13 cellular contexts compared by ENCODE assay signal in the genomic region with DNA sequence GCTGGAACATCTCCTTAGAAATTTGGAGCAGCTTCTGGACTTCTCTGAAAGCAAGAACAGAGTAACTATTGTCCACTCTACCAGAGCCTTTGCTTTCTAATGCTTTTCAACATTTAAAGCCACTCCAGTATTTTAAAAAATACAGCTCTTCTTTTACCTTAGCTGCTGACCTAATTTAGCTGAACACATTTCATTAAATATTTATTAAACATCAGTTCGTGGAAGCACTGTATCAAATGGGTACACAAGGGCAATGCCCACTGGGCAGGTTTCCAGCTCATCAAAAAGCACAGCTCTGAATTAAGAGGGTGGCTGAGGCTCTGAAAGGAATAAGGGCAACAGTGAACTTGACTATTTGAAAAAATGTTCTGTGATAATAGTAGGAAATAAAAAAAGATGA.
"Had no signal": no experiment of that assay in that cellular context is flagged by ENCODE, and none has a peak within 500 bp of the region (broad histone marks: within the 10 kb centered on the region; RNA-seq: fewer than 3 reads in every experiment).

No MANE protein-coding gene starts in this region.

- H3K27me3 ChIP-seq: adrenal gland, cardiac muscle cell had no signal

- H3K4me3 ChIP-seq: adrenal gland, cardiac muscle cell, lower lobe of right lung had no signal

- H3K27me3 Mint-ChIP-seq: progenitor cell of endocrine pancreas had no signal

- DNase-seq: activated CD4-positive, alpha-beta T cell treated with anti-CD3 and anti-CD28 coated beads for 1 hour; activated gamma-delta T cell treated with Interleukin-2 at 50 U/mL for 16 hours; adrenal gland; effector memory CD8-positive, alpha-beta T cell; lower lobe of right lung; right cardiac atrium; stimulated activated CD4-positive, alpha-beta T cell treated with anti-CD3 and anti-CD28 coated beads, Interleukin-2, amount 100 ng/mL, for 24 hours; stimulated activated naive CD8-positive, alpha-beta T cell treated with anti-CD3 and anti-CD28 coated beads, Interleukin-15, Interleukin-2, amounts not matched to agents 100 U/mL and 50 U/mL, for 24 hours; WERI-Rb-1 had no signal

- H3K36me3 ChIP-seq: adrenal gland, cardiac muscle cell, lower lobe of right lung, WERI-Rb-1 had no signal

- H3K9me3 Mint-ChIP-seq: activated naive CD4-positive, alpha-beta T cell treated with anti-CD3 and anti-CD28 coated beads, Interleukin-2, amount 50 U/mL, for 72 hours; effector memory CD8-positive, alpha-beta T cell; type B pancreatic cell had no signal

- H3K36me3 Mint-ChIP-seq: activated naive CD4-positive, alpha-beta T cell treated with anti-CD3 and anti-CD28 coated beads, Interleukin-2, amount 50 U/mL, for 72 hours; type B pancreatic cell had no signal

- ATAC-seq: activated naive CD4-positive, alpha-beta T cell treated with anti-CD3 and anti-CD28 coated beads, Interleukin-2, amount 50 U/mL, for 72 hours; effector memory CD8-positive, alpha-beta T cell; lower lobe of right lung; right cardiac atrium; stimulated activated naive CD8-positive, alpha-beta T cell treated with anti-CD3 and anti-CD28 coated beads, Interleukin-15, Interleukin-2, amounts not matched to agents 100 U/mL and 50 U/mL, for 24 hours had no signal

- H3K4me3 Mint-ChIP-seq: effector memory CD8-positive, alpha-beta T cell; type B pancreatic cell had no signal

- H3K27ac Mint-ChIP-seq: activated naive CD4-positive, alpha-beta T cell treated with anti-CD3 and anti-CD28 coated beads, Interleukin-2, amount 50 U/mL, for 72 hours; effector memory CD8-positive, alpha-beta T cell; progenitor cell of endocrine pancreas; type B pancreatic cell had no signal
